25 cellular contexts compared by ENCODE assay signal in the genomic region with DNA sequence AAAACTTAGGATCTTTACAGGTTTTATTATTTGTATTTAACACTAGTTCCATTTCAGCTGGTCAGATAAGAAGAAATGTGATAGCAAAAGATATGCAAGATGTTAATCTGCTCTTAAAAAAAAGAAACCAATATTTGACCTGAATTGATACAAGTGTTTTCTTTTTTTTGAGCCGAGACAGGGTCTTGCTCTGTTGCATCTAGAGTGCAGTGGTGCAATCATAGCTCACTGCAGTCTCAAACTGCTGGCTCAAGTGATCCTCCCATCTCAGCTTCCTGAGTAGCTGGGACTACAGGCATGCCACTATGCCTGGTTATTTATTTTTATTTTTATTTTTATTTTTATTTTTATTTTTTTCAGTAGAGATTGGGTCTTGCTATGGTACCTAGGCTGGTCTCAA.
"Had no signal": no experiment of that assay in that cellular context is flagged by ENCODE, and none has a peak within 500 bp of the region (broad histone marks: within the 10 kb centered on the region; RNA-seq: fewer than 3 reads in every experiment).

No MANE protein-coding gene starts in this region.

- H3K4me1 ChIP-seq: left lung, prostate gland had no signal

- H3K27me3 ChIP-seq: esophagus squamous epithelium, heart right ventricle, left lung, right atrium auricular region, stomach, tibial artery had no signal

- H3K9me3 Mint-ChIP-seq: effector memory CD8-positive, alpha-beta T cell; nephron progenitor cell; stimulated activated effector memory CD8-positive, alpha-beta T cell treated with anti-CD3 and anti-CD28 coated beads, Interleukin-12 subunit alpha, Interleukin-12 subunit beta, amount 100 ng/mL, for 72 hours; type B pancreatic cell had no signal

- H3K27me3 Mint-ChIP-seq: effector memory CD8-positive, alpha-beta T cell; naive thymus-derived CD8-positive, alpha-beta T cell; type B pancreatic cell had no signal

- H3K27ac ChIP-seq: esophagus squamous epithelium, heart right ventricle, left lung, prostate gland, right atrium auricular region, stomach, tibial artery had no signal

- H3K27ac Mint-ChIP-seq: nephron progenitor cell, type B pancreatic cell had no signal

- H3K36me3 ChIP-seq: esophagus squamous epithelium, heart right ventricle, left lung, prostate gland, right atrium auricular region, stomach, tibial artery had no signal

- H3K36me3 Mint-ChIP-seq: type B pancreatic cell had no signal

- ATAC-seq: effector memory CD8-positive, alpha-beta T cell; heart right ventricle; left cardiac atrium; left lung; naive thymus-derived CD8-positive, alpha-beta T cell; sciatic nerve; stimulated activated effector memory CD8-positive, alpha-beta T cell treated with anti-CD3 and anti-CD28 coated beads, Interleukin-12 subunit alpha, Interleukin-12 subunit beta, amount 100 ng/mL, for 72 hours had no signal

- H3K4me3 ChIP-seq: esophagus squamous epithelium, heart right ventricle, left lung, prostate gland, right atrium auricular region, stomach, tibial artery had no signal

- H3K4me3 Mint-ChIP-seq: effector memory CD8-positive, alpha-beta T cell; naive thymus-derived CD8-positive, alpha-beta T cell; nephron progenitor cell; stimulated activated effector memory CD8-positive, alpha-beta T cell treated with anti-CD3 and anti-CD28 coated beads, Interleukin-12 subunit alpha, Interleukin-12 subunit beta, amount 100 ng/mL, for 72 hours; type B pancreatic cell had no signal

- DNase-seq: cortex of kidney; effector memory CD8-positive, alpha-beta T cell; erythroblast; esophagus squamous epithelium; foreskin melanocyte; glutamatergic neuron; heart right ventricle; hippocampal formation; left cardiac atrium; left lung; mesendoderm; midbrain; naive thymus-derived CD8-positive, alpha-beta T cell; nephron progenitor cell; nucleus accumbens; stimulated activated CD4-positive, alpha-beta T cell treated with anti-CD3 and anti-CD28 coated beads, Interleukin-2, amount 100 ng/mL, for 24 hours; stimulated activated CD4-positive, alpha-beta T cell treated with anti-CD3 and anti-CD28 coated beads, Interleukin-4, amount 100 ng/mL, for 24 hours; stimulated activated naive CD4-positive, alpha-beta T cell treated with Interleukin-2 at 50 U/mL for 16 hours; stomach; tibial artery had no signal

- H3K9me3 ChIP-seq: esophagus squamous epithelium, heart right ventricle, left lung, prostate gland, right atrium auricular region, stomach, tibial artery had no signal
